21 cellular contexts compared by ENCODE assay signal in genomic region chr22:35378547-35379078, GRCh38. TPM values are rescaled to one million over a fixed set of nuclear protein-coding genes. Genes with fewer than 3 reads are reported as not detected.
DNase-seq lines count a peak whose midpoint lies in the region; ATAC-seq, FAIRE-seq and TF ChIP-seq lines count a peak whose summit lies in the region.
"Had no signal": no experiment of that assay in that cellular context is flagged by ENCODE, and none has a peak within 500 bp of the region (broad histone marks: within the 10 kb centered on the region; RNA-seq: fewer than 3 reads in every experiment).

No MANE protein-coding gene starts in this region.

- H2AFZ ChIP-seq in OCI-LY1 (ENCODE audit: low read length) = no peak overlapping the region

- no peaks in the 10 kb centered on the region for H3K9me3 Mint-ChIP-seq in endothelial cell (ENCODE audit: unreplicated experiment)
- H3K9me3 Mint-ChIP-seq: central memory CD8-positive, alpha-beta T cell; immature natural killer cell; stimulated activated naive B cell treated with anti-CD40 and anti-IgM and Interleukin-4, amounts not matched to agents 10 μg/mL and 1 μg/mL and 100 μg/mL, for 72 hours had no signal

- peaks cover 49% of the 10 kb centered on the region for H3K4me1 Mint-ChIP-seq in endothelial cell (ENCODE audit: unreplicated experiment)

- H3K4me3 ChIP-seq in A549 (no peak overlapping the region), OCI-LY1 (ENCODE audit: low read depth, low read length, poor library complexity, severe bottlenecking) (no peak overlapping the region), gastrocnemius medialis (no peak overlapping the region)
- H3K4me3 ChIP-seq: GM12878, uterus had no signal

- TF ChIP-seq EP300 in A549 (IDR thresholded peaks at IDR 0.05) = no peak

- H3K27me3 ChIP-seq in OCI-LY1 (ENCODE audit: insufficient read depth, low read length) (no peaks in the 10 kb centered on the region), gastrocnemius medialis (no peaks in the 10 kb centered on the region)
- H3K27me3 ChIP-seq: uterus had no signal

- H3K4me2 ChIP-seq in A549 (peak overlapping the region; percentile 92), OCI-LY1 (ENCODE audit: low read length) (no peak overlapping the region)

- peak overlapping the region; percentile 67 for H3K27ac Mint-ChIP-seq in endothelial cell (ENCODE audit: unreplicated experiment)
- H3K27ac Mint-ChIP-seq: stimulated activated naive B cell treated with anti-CD40 and anti-IgM and Interleukin-4, amounts not matched to agents 10 μg/mL and 1 μg/mL and 100 μg/mL, for 72 hours had no signal

- no peaks in the 10 kb centered on the region for H4K20me1 ChIP-seq in OCI-LY1 (ENCODE audit: insufficient read depth, low read length)

- H3K27ac ChIP-seq in A549 (peak overlapping the region; percentile 95 to 99), OCI-LY1 (ENCODE audit: low read depth, low read length, poor library complexity, severe bottlenecking) (peak overlapping the region; percentile 76), gastrocnemius medialis (peak overlapping the region; percentile 88 to 94 (median 92))

- H3K9ac ChIP-seq in OCI-LY1 (ENCODE audit: low read length) = no peak overlapping the region

- in situ Hi-C loops in gastrocnemius medialis (cut with MboI; ENCODE audit: low sequenced_read_pairs in 4 of 4) = no loop called here

- H3K9me3 ChIP-seq in A549 = no peaks in the 10 kb centered on the region
- H3K9me3 ChIP-seq in OCI-LY1 (ENCODE audit: low read length) = no peaks in the 10 kb centered on the region
- no peaks in the 10 kb centered on the region for H3K9me3 ChIP-seq in gastrocnemius medialis
- H3K9me3 ChIP-seq: uterus had no signal

- intact Hi-C loops in gastrocnemius medialis (cut with DNase I; ENCODE audit: low total_unique reads) = no loop called here

- TF ChIP-seq CTCF in A549 (IDR thresholded peaks at IDR 0.05) = no peak
- TF ChIP-seq CTCF in OCI-LY1 (IDR thresholded peaks at IDR 0.05; ENCODE audit: low read length) = no peak
- no peak for TF ChIP-seq CTCF in endothelial cell (IDR thresholded peaks at IDR 0.05; ENCODE audit: unreplicated experiment)
- no peak for TF ChIP-seq CTCF in gastrocnemius medialis (IDR thresholded peaks at IDR 0.05 in 4 of 5, conservative IDR thresholded peaks at IDR 0.05 in 1 of 5)

- no peak for TF ChIP-seq POLR2A in A549 (IDR thresholded peaks at IDR 0.05; ENCODE audit: low read length)
- no peak for TF ChIP-seq POLR2A in gastrocnemius medialis (IDR thresholded peaks at IDR 0.05)

- WGBS in A549 (ENCODE audit: missing lambda C conversion rate) = 81% methylated on average over 5 of the region's 5 CpGs

- peaks cover 7% of the 10 kb centered on the region for H3K27me3 Mint-ChIP-seq in endothelial cell (ENCODE audit: unreplicated experiment)

- TF ChIP-seq RAD21 in A549 (conservative IDR thresholded peaks at IDR 0.05 in 1 of 2, IDR thresholded peaks at IDR 0.05 in 1 of 2) = no peak

- peaks cover 62% of the 10 kb centered on the region for H3K4me1 ChIP-seq in A549
- H3K4me1 ChIP-seq in OCI-LY1 (ENCODE audit: insufficient read depth, low read length, severe bottlenecking) = peaks cover 53% of the 10 kb centered on the region
- H3K4me1 ChIP-seq in gastrocnemius medialis = peaks cover 46 to 51% of the 10 kb centered on the region in 2 donors
- H3K4me1 ChIP-seq: uterus had no signal

- POLR2A ChIA-PET in A549 (lab: Yijun Ruan, JAX) = no interaction called here

- no peak for ATAC-seq in A549
- no peak for ATAC-seq in gastrocnemius medialis
- no peak for ATAC-seq in GM19452 (IDR thresholded peaks at IDR 0.05; ENCODE audit: unreplicated experiment)
- ATAC-seq in HG03439 (IDR thresholded peaks at IDR 0.05; ENCODE audit: unreplicated experiment) = no peak
- no peak for ATAC-seq in GM19395 (IDR thresholded peaks at IDR 0.05; ENCODE audit: unreplicated experiment)
- ATAC-seq: GM12878; right cardiac atrium; stimulated activated naive B cell treated with anti-CD40 and anti-IgM and Interleukin-4, amounts not matched to agents 10 μg/mL and 1 μg/mL and 100 μg/mL, for 72 hours had no signal

- H3F3A ChIP-seq in OCI-LY1 (ENCODE audit: insufficient read depth, low read length) = no peaks in the 10 kb centered on the region

- no peaks in the 10 kb centered on the region for H3K9me2 ChIP-seq in OCI-LY1 (ENCODE audit: low read depth, low read length)

- FAIRE-seq in A549 (lab: Jason Lieb, UNC) = no peak
- FAIRE-seq: G401.6, GM12878 had no signal

- no peak overlapping the region for H3K4me3 Mint-ChIP-seq in endothelial cell (ENCODE audit: unreplicated experiment)
- H3K4me3 Mint-ChIP-seq: central memory CD8-positive, alpha-beta T cell; immature natural killer cell; stimulated activated naive B cell treated with anti-CD40 and anti-IgM and Interleukin-4, amounts not matched to agents 10 μg/mL and 1 μg/mL and 100 μg/mL, for 72 hours had no signal

- H3K36me3 ChIP-seq in OCI-LY1 (ENCODE audit: insufficient read depth, low read length) (peaks cover 7% of the 10 kb centered on the region; the same call in 1 of the 2 replicates), gastrocnemius medialis (peaks cover 0 to 9% of the 10 kb centered on the region in 2 donors)
- H3K36me3 ChIP-seq: uterus had no signal

- DNase-seq in A549 (ENCODE audit: low read depth in 1 of 2, low spot score in 1 of 2) (no peak), endothelial cell (ENCODE audit: low spot score) (no peak), gastrocnemius medialis (no peak), NCI-H1694 treated with DMSO at 0.1 percent for 48 hours (lab: John Stamatoyannopoulos, UW) (no peak)
- DNase-seq: activated CD4-positive, alpha-beta T cell treated with anti-CD3 and anti-CD28 coated beads, Interleukin-2, amount 50 U/mL, for 4 hours; head of caudate nucleus; immature natural killer cell; Kasumi-1; NCI-H1092; NCI-H510A treated with DMSO at 0.1 percent for 48 hours; right cardiac atrium; SIG-M5; stimulated activated naive B cell treated with anti-CD40 and anti-IgM and Interleukin-4, amounts not matched to agents 10 μg/mL and 1 μg/mL and 100 μg/mL, for 72 hours; uterus had no signal

- CTCF ChIA-PET in A549 (lab: Yijun Ruan, JAX) = no interaction called here

- H3K36me3 Mint-ChIP-seq in endothelial cell (ENCODE audit: low read depth, unreplicated experiment) = no peaks in the 10 kb centered on the region
- H3K36me3 Mint-ChIP-seq: immature natural killer cell had no signal

- peaks cover 7% of the 10 kb centered on the region; the same call in 1 of the 2 replicates for H3K79me2 ChIP-seq in OCI-LY1 (ENCODE audit: insufficient read depth, low read length)

TF ChIP-seq in A549, 52 proteins besides CTCF, POLR2A, EP300 and RAD21 (continues in another document):
- TF ChIP-seq HEYL (CRISPR knock-in tag; IDR thresholded peaks at IDR 0.05) (no peak), NPAS2 (CRISPR knock-in tag; IDR thresholded peaks at IDR 0.05; ENCODE audit: borderline replicate concordance) (no peak), JUNB (IDR thresholded peaks at IDR 0.05) (no peak), SREBF2 (IDR thresholded peaks at IDR 0.05) (no peak), KDM1A (IDR thresholded peaks at IDR 0.05; ENCODE audit: low read depth) (no peak), ZFP36 (IDR thresholded peaks at IDR 0.05; ENCODE audit: borderline replicate concordance, partially characterized antibody) (no peak), CHD2 (IDR thresholded peaks at IDR 0.05; ENCODE audit: low read length, partially characterized antibody) (no peak)
- TF ChIP-seq, protein P1, sequence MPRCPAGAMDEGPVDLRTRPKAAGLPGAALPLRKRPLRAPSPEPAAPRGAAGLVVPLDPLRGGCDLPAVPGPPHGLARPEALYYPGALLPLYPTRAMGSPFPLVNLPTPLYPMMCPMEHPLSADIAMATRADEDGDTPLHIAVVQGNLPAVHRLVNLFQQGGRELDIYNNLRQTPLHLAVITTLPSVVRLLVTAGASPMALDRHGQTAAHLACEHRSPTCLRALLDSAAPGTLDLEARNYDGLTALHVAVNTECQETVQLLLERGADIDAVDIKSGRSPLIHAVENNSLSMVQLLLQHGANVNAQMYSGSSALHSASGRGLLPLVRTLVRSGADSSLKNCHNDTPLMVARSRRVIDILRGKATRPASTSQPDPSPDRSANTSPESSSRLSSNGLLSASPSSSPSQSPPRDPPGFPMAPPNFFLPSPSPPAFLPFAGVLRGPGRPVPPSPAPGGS (IDR thresholded peaks at IDR 0.05) = no peak

RNA-seq across cellular contexts. Expression of gene HMOX1, which starts 2.3 kb away (rescaled TPM):
- polyA plus RNA-seq in A549 (2011; rRNA removed) (97.7 and 129 TPM in 2 replicates), A549 (2017; fragmentation: RNase III; extraction: RNeasy Plus Mini Kit Qiagen cat#74134 plus additional on column Dnase treatment) (374 to 506 TPM (median 426 TPM) in 3 replicates)
- 295 and 372 TPM in 2 replicates for polyA plus RNA-seq in A549 (2012; cell fraction: cytosol; rRNA removed)
- polyA plus RNA-seq in A549 (2012; cell fraction: nucleus; rRNA removed) = 385 and 449 TPM in 2 replicates
- 71.2 and 79.3 TPM in 2 replicates for polyA minus RNA-seq in A549 (2011; rRNA and poly(A)+ RNA removed)
- total RNA-seq in endothelial cell (ENCODE audit: unreplicated experiment) (17.5 TPM), gastrocnemius medialis (100 to 1,000 TPM in 1 of 4 donors, 10 to 100 TPM in 3; 11.4 to 131 (median 22.2) TPM)

RNA-seq across cellular contexts. Expression of gene MCM5, which starts 21.3 kb away (rescaled TPM):
- polyA plus RNA-seq in A549 (2011; rRNA removed) = 44.5 and 50.2 TPM in 2 replicates
- polyA plus RNA-seq in A549 (2012; cell fraction: cytosol; rRNA removed) = 111 and 131 TPM in 2 replicates
- 252 and 280 TPM in 2 replicates for polyA plus RNA-seq in A549 (2012; cell fraction: nucleus; rRNA removed)
- polyA plus RNA-seq in A549 (2017; fragmentation: RNase III; extraction: RNeasy Plus Mini Kit Qiagen cat#74134 plus additional on column Dnase treatment) = 94.4 to 99.1 TPM (median 98.1 TPM) in 3 replicates
- 92.2 and 97.7 TPM in 2 replicates for polyA minus RNA-seq in A549 (2011; rRNA and poly(A)+ RNA removed)
- 80.9 TPM for total RNA-seq in endothelial cell (ENCODE audit: unreplicated experiment)
- total RNA-seq in gastrocnemius medialis = 10 to 100 TPM in 3 of 4 donors, 1 to 10 TPM in 1; 7.1 to 19.3 (median 14.9) TPM
